9 cellular contexts compared by ENCODE assay signal in genomic region chr3:48013288-48013980, GRCh38. TPM values are rescaled to one million over a fixed set of nuclear protein-coding genes. Genes with fewer than 3 reads are reported as not detected.
DNase-seq lines count a peak whose midpoint lies in the region; ATAC-seq and TF ChIP-seq lines count a peak whose summit lies in the region.
"Had no signal": no experiment of that assay in that cellular context is flagged by ENCODE, and none has a peak within 500 bp of the region (broad histone marks: within the 10 kb centered on the region; RNA-seq: fewer than 3 reads in every experiment).

No MANE protein-coding gene starts in this region.

- H3K36me3 ChIP-seq in breast epithelium (no peaks in the 10 kb centered on the region), body of pancreas (replicated peaks in 1 of 2; ENCODE audit: insufficient read depth in 1 of 2, low read depth in 2 of 2) (no peaks in the 10 kb centered on the region), right lobe of liver (no peaks in the 10 kb centered on the region)

- H3K4me3 ChIP-seq in breast epithelium (no peak overlapping the region), body of pancreas (no peak overlapping the region), right lobe of liver (no peak overlapping the region)

- BruUV-seq in MCF 10A (replicated peaks; lab: Mats Ljungman, UMichigan), result no TSS peak

- peaks cover 0 to 5% of the 10 kb centered on the region in 2 donors for H3K4me1 ChIP-seq in breast epithelium
- H3K4me1 ChIP-seq in body of pancreas, result peaks cover 78% of the 10 kb centered on the region
- H3K4me1 ChIP-seq in right lobe of liver, result peaks cover 0 to 49% (median 20%) of the 10 kb centered on the region in 4 donors

- H3K4me1 Mint-ChIP-seq in MCF 10A (ENCODE audit: insufficient read depth, unreplicated experiment), result peaks cover 35% of the 10 kb centered on the region
- H3K4me1 Mint-ChIP-seq in activated CD4-positive, alpha-beta T cell treated with anti-CD3 and anti-CD28 coated beads, Interleukin-2, amount 10 ng/mL, durations not matched to agents 24 days and 14 days, result peaks cover 28% of the 10 kb centered on the region

- no peaks in the 10 kb centered on the region for H3K9me3 Mint-ChIP-seq in MCF 10A (ENCODE audit: unreplicated experiment)
- no peaks in the 10 kb centered on the region for H3K9me3 Mint-ChIP-seq in activated CD4-positive, alpha-beta T cell treated with anti-CD3 and anti-CD28 coated beads, Interleukin-2, amount 10 ng/mL, durations not matched to agents 24 days and 14 days

- TF ChIP-seq CTCF in MCF 10A (IDR thresholded peaks at IDR 0.05; ENCODE audit: unreplicated experiment) (no peak), breast epithelium (IDR thresholded peaks at IDR 0.05) (no peak), body of pancreas (IDR thresholded peaks at IDR 0.05) (no peak), right lobe of liver (IDR thresholded peaks at IDR 0.05) (no peak)

- H3K36me3 Mint-ChIP-seq in MCF 10A (ENCODE audit: insufficient read depth, unreplicated experiment), result no peaks in the 10 kb centered on the region
- peaks cover 5% of the 10 kb centered on the region for H3K36me3 Mint-ChIP-seq in activated CD4-positive, alpha-beta T cell treated with anti-CD3 and anti-CD28 coated beads, Interleukin-2, amount 10 ng/mL, durations not matched to agents 24 days and 14 days (ENCODE audit: low read depth)

- H3K9me3 ChIP-seq in breast epithelium, result no peaks in the 10 kb centered on the region
- no peaks in the 10 kb centered on the region for H3K9me3 ChIP-seq in body of pancreas
- H3K9me3 ChIP-seq in right lobe of liver, result no peaks in the 10 kb centered on the region

- POLR2A ChIA-PET in MCF 10A (lab: Yijun Ruan, JAX), result interaction anchor here (0.5 to 3.2 kb wide), 8 partner anchors 12 to 182 kb away, joined by 3 to 14 read pairs (median 4); no protein-coding TSS in a partner anchor

- TF ChIP-seq POLR2A in breast epithelium (IDR thresholded peaks at IDR 0.05) (no peak), body of pancreas (IDR thresholded peaks at IDR 0.05) (peak in 2 of 3 donors; percentile 46 to 51), right lobe of liver (IDR thresholded peaks at IDR 0.05) (no peak)

- ATAC-seq in body of pancreas (peak; percentile 91), right lobe of liver (peak; percentile 81 to 93 (median 90)), HG02870 (IDR thresholded peaks at IDR 0.05; ENCODE audit: unreplicated experiment) (no peak), GM18868 (IDR thresholded peaks at IDR 0.05; ENCODE audit: unreplicated experiment) (no peak)

- CTCF ChIA-PET in MCF 10A (lab: Yijun Ruan, JAX), result interaction anchor here (0.6 to 2.0 kb wide), 7 partner anchors 13 to 848 kb away, joined by 3 to 9 read pairs (median 3); no protein-coding TSS in a partner anchor

- H3K4me3 Mint-ChIP-seq in MCF 10A (ENCODE audit: unreplicated experiment), result no peak overlapping the region
- H3K4me3 Mint-ChIP-seq in activated CD4-positive, alpha-beta T cell treated with anti-CD3 and anti-CD28 coated beads, Interleukin-2, amount 10 ng/mL, durations not matched to agents 24 days and 14 days, result no peak overlapping the region

- H3K27ac ChIP-seq in breast epithelium, result no peak overlapping the region
- H3K27ac ChIP-seq in body of pancreas, result peak overlapping the region; percentile 57 to 92 (median 88)
- H3K27ac ChIP-seq in right lobe of liver, result peak overlapping the region in 2 of 3 donors; percentile 27 to 65

- DNase-seq in MCF 10A (ENCODE audit: unreplicated experiment) (peak; percentile 61), breast epithelium (ENCODE audit: low spot score in 2 of 2) (no peak), body of pancreas (peak; percentile 47 to 81 (median 66)), right lobe of liver (peak in 1 of 3 donors; percentile 52), amygdala (lab: John Stamatoyannopoulos, UW) (no peak)
- no peak for DNase-seq in activated CD4-positive, alpha-beta T cell treated with anti-CD3 and anti-CD28 coated beads, Interleukin-2, amount 10 ng/mL, durations not matched to agents 24 days and 14 days
- DNase-seq: NCI-H510A had no signal

- H3K27me3 ChIP-seq in breast epithelium (no peaks in the 10 kb centered on the region), body of pancreas (no peaks in the 10 kb centered on the region), right lobe of liver (no peaks in the 10 kb centered on the region)

- H3K27me3 Mint-ChIP-seq in MCF 10A (ENCODE audit: insufficient read depth, unreplicated experiment), result no peaks in the 10 kb centered on the region
- no peaks in the 10 kb centered on the region for H3K27me3 Mint-ChIP-seq in activated CD4-positive, alpha-beta T cell treated with anti-CD3 and anti-CD28 coated beads, Interleukin-2, amount 10 ng/mL, durations not matched to agents 24 days and 14 days

- intact Hi-C loops in MCF 10A (cut with micrococcal nuclease), result loop anchor here (10.0 kb wide), 1 partner anchor 71 kb away; no protein-coding TSS in a partner anchor
- intact Hi-C loops in breast epithelium (cut with DNase I; ENCODE audit: low total_unique reads), result no loop called here
- intact Hi-C loops in body of pancreas (cut with DNase I), result no loop called here
- intact Hi-C loops in right lobe of liver (cut with DNase I), result no loop called here
- intact Hi-C loops in activated CD4-positive, alpha-beta T cell treated with anti-CD3 and anti-CD28 coated beads, Interleukin-2, amount 10 ng/mL, durations not matched to agents 24 days and 14 days (cut with micrococcal nuclease), result no loop called here

- peak overlapping the region; percentile 63 for H3K27ac Mint-ChIP-seq in MCF 10A (ENCODE audit: low read depth, unreplicated experiment)
- no peak overlapping the region for H3K27ac Mint-ChIP-seq in activated CD4-positive, alpha-beta T cell treated with anti-CD3 and anti-CD28 coated beads, Interleukin-2, amount 10 ng/mL, durations not matched to agents 24 days and 14 days

RNA-seq across cellular contexts. Expression of gene MAP4, which starts 2.8 kb away (rescaled TPM):
- 217 and 260 TPM in 2 replicates for total RNA-seq in MCF 10A (2022)
- 100 to 1,000 TPM in 1 of 3 donors, 10 to 100 TPM in 2; 72.0 to 167 (median 99.0) TPM for total RNA-seq in breast epithelium
- total RNA-seq in body of pancreas, result 100 to 1,000 TPM in 1 of 2 donors, 10 to 100 TPM in 1; 70.6 to 101 TPM
- total RNA-seq in right lobe of liver, result 10 to 100 TPM; 59.1 to 94.9 (median 66.2) TPM
- 130 and 138 TPM in 2 replicates for total RNA-seq in activated CD4-positive, alpha-beta T cell treated with anti-CD3 and anti-CD28 coated beads, Interleukin-2, amount 10 ng/mL, durations not matched to agents 24 days and 14 days

Comparison
In these comparisons a context has a peak if more than half of its experiments do, and no peak if none do; other contexts are left out.
1. DNase-seq: peak in MCF 10A (single experiment) and body of pancreas (4 of 4); none in breast epithelium (0 of 2), amygdala (0 of 56) and activated CD4-positive, alpha-beta T cell treated with anti-CD3 and anti-CD28 coated beads, Interleukin-2, amount 10 ng/mL, durations not matched to agents 24 days and 14 days (single experiment).
2. H3K27ac ChIP-seq: peak in body of pancreas (4 of 4) and right lobe of liver (2 of 3); none in breast epithelium (0 of 2).
3. POLR2A ChIP-seq: peak in body of pancreas (2 of 3); none in breast epithelium (single experiment) and right lobe of liver (single experiment).
4. ATAC-seq: peak in body of pancreas (single experiment) and right lobe of liver (4 of 4); none in HG02870 (single experiment) and GM18868 (single experiment).